Comparison of ENCODE assay signal across 27 cellular contexts in genomic region chr11:67638535-67639437, GRCh38. TPM values are rescaled to one million over a fixed set of nuclear protein-coding genes. Genes with fewer than 3 reads are reported as not detected.
"Had no signal": no experiment of that assay in that cellular context is flagged by ENCODE, and none has a peak within 500 bp of the region (broad histone marks: within the 10 kb centered on the region; RNA-seq: fewer than 3 reads in every experiment).

No MANE protein-coding gene starts in this region.

- H3K27ac ChIP-seq: body of pancreas, epithelial cell of prostate, psoas muscle, right lobe of liver had no signal

- H3K4me3 Mint-ChIP-seq: activated CD8-positive, alpha-beta T cell treated with anti-CD3 and anti-CD28 coated beads for 36 hours; nephron; stimulated activated effector memory CD8-positive, alpha-beta T cell treated with anti-CD3 and anti-CD28 coated beads, Interleukin-12 subunit alpha, Interleukin-12 subunit beta, amount 100 ng/mL, for 72 hours had no signal

- H3K27me3 Mint-ChIP-seq: activated CD8-positive, alpha-beta T cell treated with anti-CD3 and anti-CD28 coated beads for 36 hours had no signal

- H3K9me3 ChIP-seq: body of pancreas, psoas muscle, right lobe of liver, stomach had no signal

- H3K27me3 ChIP-seq: body of pancreas, right lobe of liver had no signal

- H3K36me3 Mint-ChIP-seq: stimulated activated effector memory CD8-positive, alpha-beta T cell treated with anti-CD3 and anti-CD28 coated beads, Interleukin-12 subunit alpha, Interleukin-12 subunit beta, amount 100 ng/mL, for 72 hours had no signal

- H3K4me1 ChIP-seq: psoas muscle had no signal

- DNase-seq: activated CD4-positive, alpha-beta T cell treated with anti-CD3 and anti-CD28 coated beads for 48 hours; activated CD4-positive, CD25-positive, alpha-beta regulatory T cell; activated CD8-positive, alpha-beta T cell treated with anti-CD3 and anti-CD28 coated beads for 36 hours; activated gamma-delta T cell treated with Interleukin-2 at 50 U/mL for 16 hours; activated T-cell treated with anti-CD3 and anti-CD28 coated beads, Interleukin-2, amount 50 U/mL, for 1 hour; body of pancreas; dermis blood vessel endothelial cell; effector memory CD4-positive, alpha-beta T cell; foreskin fibroblast; mammary epithelial cell; midbrain; psoas muscle; stimulated activated CD4-positive, alpha-beta T cell treated with anti-CD3 and anti-CD28 coated beads, Interleukin-4, amount 100 ng/mL, for 24 hours; stomach; T-helper 1 cell; T-helper 9 cell; trophoblast cell had no signal

- H3K4me3 ChIP-seq: body of pancreas, psoas muscle, right lobe of liver, smooth muscle cell, stomach had no signal

- H3K27ac Mint-ChIP-seq: activated CD8-positive, alpha-beta T cell treated with anti-CD3 and anti-CD28 coated beads for 36 hours; nephron; stimulated activated effector memory CD8-positive, alpha-beta T cell treated with anti-CD3 and anti-CD28 coated beads, Interleukin-12 subunit alpha, Interleukin-12 subunit beta, amount 100 ng/mL, for 72 hours had no signal

- H3K36me3 ChIP-seq: right lobe of liver, stomach had no signal

- ATAC-seq: activated CD8-positive, alpha-beta T cell treated with anti-CD3 and anti-CD28 coated beads for 36 hours; body of pancreas; stimulated activated effector memory CD8-positive, alpha-beta T cell treated with anti-CD3 and anti-CD28 coated beads, Interleukin-12 subunit alpha, Interleukin-12 subunit beta, amount 100 ng/mL, for 72 hours had no signal

- H3K4me2 ChIP-seq: smooth muscle cell had no signal

- H3K4me1 Mint-ChIP-seq: nephron; stimulated activated effector memory CD8-positive, alpha-beta T cell treated with anti-CD3 and anti-CD28 coated beads, Interleukin-12 subunit alpha, Interleukin-12 subunit beta, amount 100 ng/mL, for 72 hours had no signal

- H3K9me3 Mint-ChIP-seq: activated CD8-positive, alpha-beta T cell treated with anti-CD3 and anti-CD28 coated beads for 36 hours; nephron; stimulated activated effector memory CD8-positive, alpha-beta T cell treated with anti-CD3 and anti-CD28 coated beads, Interleukin-12 subunit alpha, Interleukin-12 subunit beta, amount 100 ng/mL, for 72 hours had no signal

RNA-seq across cellular contexts. Expression of gene TBX10, which starts 0.8 kb away (rescaled TPM):
- total RNA-seq: activated CD8-positive, alpha-beta T cell treated with anti-CD3 and anti-CD28 coated beads for 36 hours; body of pancreas; cardiac septum; dermis blood vessel endothelial cell; glomerular endothelial cell; mammary epithelial cell; omental fat pad; psoas muscle; smooth muscle cell; stomach; temporal lobe had no signal
- polyA plus RNA-seq: mammary epithelial cell, smooth muscle cell, stomach had no signal

RNA-seq across cellular contexts. Expression of gene ACY3, which starts 11.7 kb away (rescaled TPM):
- total RNA-seq: cardiac septum, dermis blood vessel endothelial cell, glomerular endothelial cell, omental fat pad, psoas muscle, smooth muscle cell, temporal lobe had no signal
- polyA plus RNA-seq: smooth muscle cell had no signal

RNA-seq across cellular contexts. Expression of gene ALDH3B2, which starts 35.6 kb away (rescaled TPM):
- total RNA-seq: activated CD8-positive, alpha-beta T cell treated with anti-CD3 and anti-CD28 coated beads for 36 hours; body of pancreas; cardiac septum; dermis blood vessel endothelial cell; glomerular endothelial cell; left lobe of liver; omental fat pad; psoas muscle; right lobe of liver had no signal
- polyA plus RNA-seq: psoas muscle had no signal
